Comparison of ENCODE assay signal across 23 cellular contexts in genomic region chr2:166439078-166439477, GRCh38. TPM values are rescaled to one million over a fixed set of nuclear protein-coding genes. Genes with fewer than 3 reads are reported as not detected.
"Had no signal": no experiment of that assay in that cellular context is flagged by ENCODE, and none has a peak within 500 bp of the region (broad histone marks: within the 10 kb centered on the region; RNA-seq: fewer than 3 reads in every experiment).

No MANE protein-coding gene starts in this region.

- H3K4me3 ChIP-seq: MG63 had no signal

- H3K36me3 ChIP-seq: MG63 had no signal

- H3K27me3 ChIP-seq: MG63 had no signal

- ATAC-seq: Panc1, PC-3 had no signal

- H3K27ac ChIP-seq: RWPE1 had no signal

- DNase-seq: Karpas-422, KBM-7, MG63, NCI-H1092, NCI-H1105 treated with DMSO at 0.1 percent for 48 hours, NCI-H1417 treated with DMSO at 0.1 percent for 48 hours, NCI-H146, NCI-H187, NCI-H2029, NCI-H2081 treated with DMSO at 0.1 percent for 48 hours, NCI-H2171, NCI-H226, NCI-H446, NCI-H510A, NCI-H524 treated with DMSO at 0.1 percent for 48 hours, NCI-H69, NCI-H774, PC-3, SHP77 had no signal

- H3K9me3 ChIP-seq: MG63 had no signal

RNA-seq across cellular contexts. Expression of gene SCN7A, which starts 55.0 kb away (rescaled TPM):
- total RNA-seq: HT-29, PC-3, SK-MEL-5 had no signal
